In genomic region chr17:13228711-13229110, GRCh38 we compare ENCODE assay signal across 9 cellular contexts.
"Had no signal": no experiment of that assay in that cellular context is flagged by ENCODE, and none has a peak within 500 bp of the region (broad histone marks: within the 10 kb centered on the region; RNA-seq: fewer than 3 reads in every experiment).

No MANE protein-coding gene starts in this region.

- ATAC-seq: HepG2 had no signal

- H3K9ac ChIP-seq: KMS-11 had no signal

- FAIRE-seq: H54, HepG2 had no signal

- DNase-seq: GOT3, H9, HCEC 1CT, KBM-7 had no signal

- H3K27me3 Mint-ChIP-seq: IgD-negative memory B cell had no signal

- H3K4me1 Mint-ChIP-seq: IgD-negative memory B cell had no signal

- H3K27ac ChIP-seq: HL-60, KMS-11 had no signal

- H3K36me3 Mint-ChIP-seq: IgD-negative memory B cell had no signal

- H3K4me3 Mint-ChIP-seq: H9, IgD-negative memory B cell had no signal

- H3K4me2 ChIP-seq: KMS-11 had no signal

- H3K27ac Mint-ChIP-seq: H9, IgD-negative memory B cell had no signal

- H3K9me3 Mint-ChIP-seq: IgD-negative memory B cell had no signal
